ENCODE assay signal across 8 cellular contexts in the genomic region with DNA sequence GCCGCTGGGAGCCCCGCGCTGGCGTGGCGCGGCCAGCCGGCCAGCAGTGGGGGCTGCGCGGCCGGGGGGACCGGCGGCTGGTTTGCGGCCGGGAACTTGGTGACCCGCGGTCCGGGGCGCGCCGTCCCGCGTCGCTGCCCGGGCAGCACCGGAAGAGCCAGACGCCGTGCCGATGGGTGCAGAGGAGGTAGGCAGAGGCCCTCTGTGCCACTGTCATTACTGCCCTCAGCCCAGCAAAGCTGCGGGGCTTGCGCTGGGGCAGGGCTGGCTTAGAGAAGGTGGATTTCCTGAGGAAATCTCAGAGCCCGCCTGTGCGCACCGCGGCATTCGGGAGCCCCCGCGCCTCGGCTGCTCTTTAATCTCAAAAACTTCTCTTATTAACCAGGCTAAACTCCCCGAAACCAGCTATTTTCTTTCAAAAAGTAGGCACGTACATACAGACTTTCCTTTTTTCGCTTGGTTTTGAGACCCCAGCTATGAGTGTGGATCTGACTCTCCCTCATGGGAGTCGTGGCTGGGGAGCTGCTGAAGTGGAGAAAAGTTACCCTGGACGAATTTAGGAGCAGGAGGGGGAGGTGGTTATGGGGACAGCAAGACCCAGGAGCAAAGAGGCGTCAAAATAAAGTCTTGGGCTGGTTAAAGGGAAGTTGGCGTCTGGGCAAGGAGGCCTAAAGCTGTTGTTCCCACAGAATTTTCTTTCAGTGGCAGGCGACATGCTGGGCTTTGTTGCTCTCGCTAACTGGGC. TPM values are rescaled to one million over a fixed set of nuclear protein-coding genes. Genes with fewer than 3 reads are reported as not detected.
DNase-seq lines count a peak whose midpoint lies in the region; ATAC-seq, FAIRE-seq and TF ChIP-seq lines count a peak whose summit lies in the region.

No MANE protein-coding gene starts in this region.

- H3K9me3 Mint-ChIP-seq in activated T-helper 1 cell treated with anti-CD3 and anti-CD28 coated beads, Interleukin-12 subunit alpha, Interleukin-12 subunit beta, Interleukin-2, Interleukin-4 antibody, amounts not matched to agents 30 ng/mL and 10 ng/mL and 1 ng/mL, durations not matched to agents 14 hours and 24 hours and 36 hours: no peaks in the 10 kb centered on the region
- H3K9me3 Mint-ChIP-seq in nephron progenitor cell: no peaks in the 10 kb centered on the region

- ATAC-seq in HG02759 (IDR thresholded peaks at IDR 0.05; ENCODE audit: unreplicated experiment): peak; percentile 11
- no peak for ATAC-seq in HG03159 (IDR thresholded peaks at IDR 0.05; ENCODE audit: unreplicated experiment)

- intact Hi-C loops in activated T-helper 1 cell treated with anti-CD3 and anti-CD28 coated beads, Interleukin-12 subunit alpha, Interleukin-12 subunit beta, Interleukin-2, Interleukin-4 antibody, amounts not matched to agents 30 ng/mL and 10 ng/mL and 1 ng/mL, durations not matched to agents 14 hours and 24 hours and 36 hours (cut with micrococcal nuclease): loop anchor here (10.0 kb wide), 2 partner anchors 457 to 817 kb away; a partner anchor contains a TSS

- DNase-seq in GM12891 (ENCODE audit: insufficient read length, low spot score) (no peak), NCI-H2227 treated with DMSO at 0.1 percent for 48 hours (lab: John Stamatoyannopoulos, UW) (peak; percentile 17), fibroblast of villous mesenchyme (ENCODE audit: low read depth) (peak; percentile 41), nephron progenitor cell (no peak), GM19238 (ENCODE audit: insufficient read length, low spot score) (no peak)
- no peak for DNase-seq in activated T-helper 1 cell treated with anti-CD3 and anti-CD28 coated beads, Interleukin-12 subunit alpha, Interleukin-12 subunit beta, Interleukin-2, Interleukin-4 antibody, amounts not matched to agents 30 ng/mL and 10 ng/mL and 1 ng/mL, durations not matched to agents 14 hours and 24 hours and 36 hours (ENCODE audit: low spot score)

- peaks cover 65% of the 10 kb centered on the region for H3K4me1 Mint-ChIP-seq in activated T-helper 1 cell treated with anti-CD3 and anti-CD28 coated beads, Interleukin-12 subunit alpha, Interleukin-12 subunit beta, Interleukin-2, Interleukin-4 antibody, amounts not matched to agents 30 ng/mL and 10 ng/mL and 1 ng/mL, durations not matched to agents 14 hours and 24 hours and 36 hours (ENCODE audit: low read depth)
- peaks cover 79% of the 10 kb centered on the region for H3K4me1 Mint-ChIP-seq in nephron progenitor cell

- H3K4me3 ChIP-seq in fibroblast of villous mesenchyme (ENCODE audit: low read depth, low read length): peak overlapping the region; percentile 79

- peak overlapping the region; percentile 98 for H3K4me3 Mint-ChIP-seq in activated T-helper 1 cell treated with anti-CD3 and anti-CD28 coated beads, Interleukin-12 subunit alpha, Interleukin-12 subunit beta, Interleukin-2, Interleukin-4 antibody, amounts not matched to agents 30 ng/mL and 10 ng/mL and 1 ng/mL, durations not matched to agents 14 hours and 24 hours and 36 hours
- H3K4me3 Mint-ChIP-seq in nephron progenitor cell: peak overlapping the region; percentile 90

- no peak for FAIRE-seq in GM12891 (lab: Jason Lieb, UNC)

- peak overlapping the region; percentile 93 for H3K27ac Mint-ChIP-seq in activated T-helper 1 cell treated with anti-CD3 and anti-CD28 coated beads, Interleukin-12 subunit alpha, Interleukin-12 subunit beta, Interleukin-2, Interleukin-4 antibody, amounts not matched to agents 30 ng/mL and 10 ng/mL and 1 ng/mL, durations not matched to agents 14 hours and 24 hours and 36 hours
- peak overlapping the region; percentile 38 for H3K27ac Mint-ChIP-seq in nephron progenitor cell

- H3K36me3 Mint-ChIP-seq in activated T-helper 1 cell treated with anti-CD3 and anti-CD28 coated beads, Interleukin-12 subunit alpha, Interleukin-12 subunit beta, Interleukin-2, Interleukin-4 antibody, amounts not matched to agents 30 ng/mL and 10 ng/mL and 1 ng/mL, durations not matched to agents 14 hours and 24 hours and 36 hours (ENCODE audit: low read depth): peaks cover 33% of the 10 kb centered on the region
- H3K36me3 Mint-ChIP-seq in nephron progenitor cell (ENCODE audit: low read depth): no peaks in the 10 kb centered on the region

- no peaks in the 10 kb centered on the region for H3K27me3 Mint-ChIP-seq in activated T-helper 1 cell treated with anti-CD3 and anti-CD28 coated beads, Interleukin-12 subunit alpha, Interleukin-12 subunit beta, Interleukin-2, Interleukin-4 antibody, amounts not matched to agents 30 ng/mL and 10 ng/mL and 1 ng/mL, durations not matched to agents 14 hours and 24 hours and 36 hours (ENCODE audit: insufficient read depth)
- peaks cover 11% of the 10 kb centered on the region for H3K27me3 Mint-ChIP-seq in nephron progenitor cell (ENCODE audit: low read depth, poor library complexity)

- TF ChIP-seq CTCF in fibroblast of villous mesenchyme (IDR thresholded peaks at IDR 0.05; ENCODE audit: insufficient read depth, low read depth, low read length) (no peak), nephron progenitor cell (IDR thresholded peaks at IDR 0.05) (no peak)

- no peak for TF ChIP-seq POLR2A in GM12891 (IDR thresholded peaks at IDR 0.05; ENCODE audit: low read depth, low read length)

TF ChIP-seq in GM12891, 5 proteins besides CTCF, POLR2A, EP300 and RAD21:
- 0 out of 2 replicates have a peak, but pooled peaks have one; percentile 35 for TF ChIP-seq TAF1 (IDR thresholded peaks at IDR 0.05; ENCODE audit: low read depth, low read length)
- TF ChIP-seq POLR2AphosphoS5 (IDR thresholded peaks at IDR 0.05; ENCODE audit: low read depth, low read length): no peak
- no peak for TF ChIP-seq PAX5 (IDR thresholded peaks at IDR 0.05; ENCODE audit: insufficient read depth, low read length, severe bottlenecking)
- TF ChIP-seq SPI1 (IDR thresholded peaks at IDR 0.05; ENCODE audit: low read depth, low read length): no peak

RNA-seq across cellular contexts. Expression of a gene that starts 0.8 kb away (rescaled TPM):
- polyA plus RNA-seq in GM12891 (2012; ENCODE audit: low read depth, missing spikeins): 24.1 TPM
- total RNA-seq in activated T-helper 1 cell treated with anti-CD3 and anti-CD28 coated beads, Interleukin-12 subunit alpha, Interleukin-12 subunit beta, Interleukin-2, Interleukin-4 antibody, amounts not matched to agents 30 ng/mL and 10 ng/mL and 1 ng/mL, durations not matched to agents 14 hours and 24 hours and 36 hours: 91.3 and 94.3 TPM in 2 replicates
- 11.9 and 12.5 TPM in 2 replicates for total RNA-seq in fibroblast of villous mesenchyme

RNA-seq across cellular contexts. Expression of a gene that starts 37.5 kb away (rescaled TPM):
- not detected for polyA plus RNA-seq in GM12891 (2012; ENCODE audit: low read depth, missing spikeins)
- total RNA-seq in activated T-helper 1 cell treated with anti-CD3 and anti-CD28 coated beads, Interleukin-12 subunit alpha, Interleukin-12 subunit beta, Interleukin-2, Interleukin-4 antibody, amounts not matched to agents 30 ng/mL and 10 ng/mL and 1 ng/mL, durations not matched to agents 14 hours and 24 hours and 36 hours: 0.08 TPM in 1 of 2 replicates, not detected in the other
- total RNA-seq in fibroblast of villous mesenchyme: not detected in 2 replicates

Comparison
In these comparisons a context has a peak if more than half of its experiments do, and no peak if none do; other contexts are left out.
1. DNase-seq: peak in NCI-H2227 treated with DMSO at 0.1 percent for 48 hours (single experiment) and fibroblast of villous mesenchyme (single experiment); none in GM12891 (single experiment), activated T-helper 1 cell treated with anti-CD3 and anti-CD28 coated beads, Interleukin-12 subunit alpha, Interleukin-12 subunit beta, Interleukin-2, Interleukin-4 antibody, amounts not matched to agents 30 ng/mL and 10 ng/mL and 1 ng/mL, durations not matched to agents 14 hours and 24 hours and 36 hours (single experiment), nephron progenitor cell (single experiment) and GM19238 (single experiment).